Comparison of ENCODE assay signal across 26 cellular contexts in the genomic region with DNA sequence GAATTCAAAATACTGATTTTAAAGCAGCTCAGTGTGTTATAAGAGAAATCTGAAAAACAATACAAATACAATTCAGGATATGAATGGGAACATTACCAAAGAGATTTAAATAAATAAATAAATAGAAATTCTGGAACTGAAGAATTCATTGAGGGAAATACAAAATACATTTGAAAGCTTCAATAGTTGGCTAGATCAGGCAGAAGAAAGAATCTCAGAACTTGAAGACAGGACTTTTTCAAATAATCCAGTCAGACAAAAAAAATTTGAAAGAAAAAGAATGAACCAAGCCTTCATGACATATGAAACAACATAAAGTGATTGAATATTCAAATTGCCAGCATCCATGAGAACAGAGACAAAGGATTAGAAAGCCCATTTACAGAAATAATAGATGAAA. TPM values are rescaled to one million over a fixed set of nuclear protein-coding genes. Genes with fewer than 3 reads are reported as not detected.
"Had no signal": no experiment of that assay in that cellular context is flagged by ENCODE, and none has a peak within 500 bp of the region (broad histone marks: within the 10 kb centered on the region; RNA-seq: fewer than 3 reads in every experiment).

No MANE protein-coding gene starts in this region.

- H3K36me3 ChIP-seq: SJSA1 had no signal

- FAIRE-seq: RCC 7860 had no signal

- H3K4me3 ChIP-seq: SJSA1, SK-N-MC had no signal

- DNase-seq: IMR-90, Kasumi-1, MM.1S, NCI-H1092 treated with DMSO at 0.1 percent for 48 hours, NCI-H1436, NCI-H187, NCI-H2029, NCI-H2081 treated with DMSO at 0.1 percent for 48 hours, NCI-H2171, NCI-H226, NCI-H446, NCI-H510A, NCI-H524 treated with DMSO at 0.1 percent for 48 hours, NCI-H69, NCI-H774, Right ventricle myocardium superior, RPMI8226, SIG-M5, T-helper 1 cell had no signal

- H3K4me1 ChIP-seq: SJSA1 had no signal

- H3K27ac ChIP-seq: HL-60, KMS-11, SJSA1, SK-N-MC had no signal

- H3K4me2 ChIP-seq: KMS-11 had no signal

- H3K27me3 ChIP-seq: SJSA1 had no signal

- H3K9ac ChIP-seq: KMS-11 had no signal

RNA-seq across cellular contexts. Expression of gene TLX3, which starts 59.6 kb away (rescaled TPM):
- total RNA-seq: HT-29, IMR-90, M059J, Right ventricle myocardium superior, SJSA1 had no signal
- polyA plus RNA-seq: IMR-90 had no signal
